In genomic region chr20:6074145-6074561, GRCh38 we compare ENCODE assay signal across 9 cellular contexts. TPM values are rescaled to one million over a fixed set of nuclear protein-coding genes. Genes with fewer than 3 reads are reported as not detected.
DNase-seq lines count a peak whose midpoint lies in the region; ATAC-seq and TF ChIP-seq lines count a peak whose summit lies in the region.
"Had no signal": no experiment of that assay in that cellular context is flagged by ENCODE, and none has a peak within 500 bp of the region (broad histone marks: within the 10 kb centered on the region; RNA-seq: fewer than 3 reads in every experiment).

No MANE protein-coding gene starts in this region.

- DNase-seq in NCI-H2107 treated with DMSO at 0.1 percent for 48 hours (lab: John Stamatoyannopoulos, UW; ENCODE audit: unreplicated experiment) (peak; percentile 13), NCI-H2107 (lab: John Stamatoyannopoulos, UW) (no peak), RWPE1 (ENCODE audit: low spot score) (no peak), left cardiac atrium (no peak)
- no peak for DNase-seq in activated CD4-positive, alpha-beta T cell treated with anti-CD3 and anti-CD28 coated beads for 48 hours

- POLR2A ChIA-PET in RWPE1 (lab: Yijun Ruan, JAX; ENCODE audit: low non-redundant PET): no interaction called here

- H3K27ac ChIP-seq in RWPE1: peak overlapping the region; percentile 3; the same call in 1 of the 2 replicates

- intact Hi-C loops in left cardiac atrium (cut with DNase I): loop anchor here in 1 of 2 donors (2.0 to 10.0 kb wide), 2 partner anchors 65 to 289 kb away; no protein-coding TSS in a partner anchor

- CTCF ChIA-PET in RWPE1 (lab: Yijun Ruan, JAX): interaction anchor here (0.5 to 1.3 kb wide), 4 partner anchors 20 to 720 kb away, joined by 3 read pairs; partner anchors contain the start of gene LRRN4

- no peak for TF ChIP-seq CTCF in RWPE1 (conservative IDR thresholded peaks at IDR 0.05; ENCODE audit: low read depth)

- peak; percentile 70 for ATAC-seq in HG03039 (IDR thresholded peaks at IDR 0.05; ENCODE audit: unreplicated experiment)
- ATAC-seq in left cardiac atrium: peak; percentile 57 to 82
- no peak for ATAC-seq in GM19467 (IDR thresholded peaks at IDR 0.05; ENCODE audit: unreplicated experiment)
- no peak for ATAC-seq in GM19035 (IDR thresholded peaks at IDR 0.05; ENCODE audit: unreplicated experiment)

RNA-seq across cellular contexts. Expression of gene LRRN4, which starts 20.3 kb away (rescaled TPM):
- 1 to 10 TPM; 3.6 to 3.7 TPM for total RNA-seq in left cardiac atrium
- total RNA-seq: pulmonary artery endothelial cell had no signal

RNA-seq across cellular contexts. Expression of gene FERMT1, which starts 48.7 kb away (rescaled TPM):
- total RNA-seq in left cardiac atrium: 1 to 10 TPM; 1.1 to 1.5 TPM

Comparison
In these comparisons a context has a peak if more than half of its experiments do, and no peak if none do; other contexts are left out.
1. ATAC-seq: peak in HG03039 (single experiment) and left cardiac atrium (2 of 2); none in GM19467 (single experiment) and GM19035 (single experiment).